In the genomic region with DNA sequence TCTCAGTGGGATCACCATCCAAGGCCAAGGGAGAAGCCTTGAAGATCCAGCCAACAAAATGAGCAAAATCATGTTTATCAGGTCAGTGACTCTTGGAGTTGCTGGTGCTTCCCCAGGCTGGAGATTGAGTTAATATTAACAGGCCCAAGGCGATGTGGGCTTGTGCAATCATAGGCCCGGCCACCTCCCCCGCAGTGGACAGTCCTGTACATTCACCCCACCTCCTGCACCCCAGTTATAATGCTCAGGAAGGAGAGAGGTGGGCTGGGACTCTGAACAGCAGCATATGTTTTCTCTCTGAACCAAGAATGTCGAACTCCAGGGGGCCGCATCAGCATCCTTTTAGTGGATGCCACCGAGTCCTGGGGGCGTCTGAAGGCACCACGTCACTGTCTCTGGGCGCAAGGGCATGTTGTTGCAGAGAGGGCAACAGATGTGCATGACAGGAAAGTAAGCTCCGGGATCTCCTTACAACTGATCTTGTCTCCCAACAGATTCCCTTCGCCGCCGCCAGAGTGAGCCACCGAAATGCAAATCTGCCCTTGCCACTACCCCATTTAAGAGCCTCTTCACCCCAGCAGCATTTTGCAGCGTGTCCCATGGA, we compare ENCODE assay signal across 10 cellular contexts. TPM values are rescaled to one million over a fixed set of nuclear protein-coding genes. Genes with fewer than 3 reads are reported as not detected.
DNase-seq lines count a peak whose midpoint lies in the region; ATAC-seq and TF ChIP-seq lines count a peak whose summit lies in the region.
"Had no signal": no experiment of that assay in that cellular context is flagged by ENCODE, and none has a peak within 500 bp of the region (broad histone marks: within the 10 kb centered on the region; RNA-seq: fewer than 3 reads in every experiment).

No MANE protein-coding gene starts in this region.

- TF ChIP-seq EP300 in ovary (IDR thresholded peaks at IDR 0.05) = no peak

- intact Hi-C loops in ovary (cut with DNase I) = no loop called here

- H3K27me3 ChIP-seq in ovary = no peaks in the 10 kb centered on the region

- H3K9me3 ChIP-seq in ovary = no peaks in the 10 kb centered on the region

- ATAC-seq in GM19351 (IDR thresholded peaks at IDR 0.05; ENCODE audit: unreplicated experiment) (no peak), HG03378 (IDR thresholded peaks at IDR 0.05; ENCODE audit: unreplicated experiment) (no peak)

- H3K36me3 ChIP-seq in ovary = no peaks in the 10 kb centered on the region

- no peak for TF ChIP-seq POLR2A in ovary (IDR thresholded peaks at IDR 0.05)

- no peaks in the 10 kb centered on the region for H3K4me1 ChIP-seq in ovary (ENCODE audit: insufficient read depth)

- 12 to 22% (median 15%) methylated on average over 15 of the region's 15 CpGs for WGBS in ovary, 3 donors

- DNase-seq in GM12864 (ENCODE audit: low read depth) (no peak), NCI-H524 treated with DMSO at 0.1 percent for 48 hours (lab: John Stamatoyannopoulos, UW) (peak; percentile 76), foreskin fibroblast (peak; percentile 46 to 74), ovary (peak in 4 of 5 donors; percentile 19 to 55 (median 33)), germinal center (ENCODE audit: low spot score) (no peak), GM20000 (ENCODE audit: low spot score) (no peak)

- TF ChIP-seq CTCF in GM12864 (IDR thresholded peaks at IDR 0.05; ENCODE audit: low read depth, low read length, missing control alignments) (peak; percentile 57), foreskin fibroblast (IDR thresholded peaks at IDR 0.05; ENCODE audit: low read depth, low read length) (peak; percentile 52), ovary (IDR thresholded peaks at IDR 0.05) (no peak), GM20000 (IDR thresholded peaks at IDR 0.05; ENCODE audit: extremely low read depth, missing control alignments) (no peak)

- H3K4me3 ChIP-seq in GM12864 (ENCODE audit: low read depth, low read length) = no peak overlapping the region
- no peak overlapping the region for H3K4me3 ChIP-seq in foreskin fibroblast (ENCODE audit: low read depth in 1 of 2, low read length in 2 of 2)
- H3K4me3 ChIP-seq in ovary = no peak overlapping the region

- no peak overlapping the region for H3K27ac ChIP-seq in ovary

RNA-seq across cellular contexts. Expression of gene SERPINA2, which starts 11.2 kb away (rescaled TPM):
- not detected for total RNA-seq in ovary
- polyA plus RNA-seq in ovary = not detected
- total RNA-seq: glomerular endothelial cell, temporal lobe had no signal

RNA-seq across cellular contexts. Expression of gene SERPINA6, which starts 32.2 kb away (rescaled TPM):
- total RNA-seq in ovary = 10 to 100 TPM in 1 of 7 donors, under 1 TPM in 2, not detected in 4; 0.35 to 15.4 (median 0.56) TPM
- under 1 TPM; 0.18 to 0.68 TPM for polyA plus RNA-seq in ovary
- total RNA-seq: glomerular endothelial cell, temporal lobe had no signal

RNA-seq across cellular contexts. Expression of gene SERPINA1, which starts 33.1 kb away (rescaled TPM):
- 10 to 100 TPM in 3 of 7 donors, 1 to 10 TPM in 4; 1.2 to 23.9 (median 9.9) TPM for total RNA-seq in ovary
- 10 to 100 TPM in 1 of 2 donors, 1 to 10 TPM in 1; 1.9 to 25.7 TPM for polyA plus RNA-seq in ovary

Comparison
In these comparisons a context has a peak if more than half of its experiments do, and no peak if none do; other contexts are left out.
1. DNase-seq: peak in NCI-H524 treated with DMSO at 0.1 percent for 48 hours (single experiment), foreskin fibroblast (2 of 2) and ovary (4 of 5); none in GM12864 (single experiment), germinal center (single experiment) and GM20000 (single experiment).
2. CTCF ChIP-seq: peak in GM12864 (single experiment) and foreskin fibroblast (single experiment); none in ovary (0 of 3) and GM20000 (single experiment).